In genomic region chr13:110888390-110888789, GRCh38 we compare ENCODE assay signal across 26 cellular contexts. TPM values are rescaled to one million over a fixed set of nuclear protein-coding genes. Genes with fewer than 3 reads are reported as not detected.
A peak's percentile ranks its signal among the peaks of the same experiment; 100 is the strongest.
DNase-seq lines count a peak whose midpoint lies in the region; ATAC-seq and TF ChIP-seq lines count a peak whose summit lies in the region.
"Had no signal": no experiment of that assay in that cellular context is flagged by ENCODE, and none has a peak within 500 bp of the region (broad histone marks: within the 10 kb centered on the region; RNA-seq: fewer than 3 reads in every experiment).

No MANE protein-coding gene starts in this region.

- TF ChIP-seq CTCF in GM23338 (conservative IDR thresholded peaks at IDR 0.05; ENCODE audit: low read depth in 2 of 2): no peak
- TF ChIP-seq CTCF in mesothelial cell of epicardium (IDR thresholded peaks at IDR 0.05; ENCODE audit: unreplicated experiment): no peak

- H3K4me3 Mint-ChIP-seq in GM23338 (no peak overlapping the region), mesothelial cell of epicardium (no peak overlapping the region)
- H3K4me3 Mint-ChIP-seq in stimulated activated memory B cell treated with anti-CD40 and anti-IgM and Interleukin-4, amounts not matched to agents 10 μg/mL and 1 μg/mL and 100 μg/mL, for 72 hours: no peak overlapping the region
- H3K4me3 Mint-ChIP-seq: CD4-positive, alpha-beta T cell; naive thymus-derived CD8-positive, alpha-beta T cell; T-cell had no signal

- H3K36me3 Mint-ChIP-seq in GM23338 (ENCODE audit: low read depth): peaks cover 19% of the 10 kb centered on the region
- peaks cover 11% of the 10 kb centered on the region for H3K36me3 Mint-ChIP-seq in mesothelial cell of epicardium
- peaks cover 11% of the 10 kb centered on the region for H3K36me3 Mint-ChIP-seq in stimulated activated memory B cell treated with anti-CD40 and anti-IgM and Interleukin-4, amounts not matched to agents 10 μg/mL and 1 μg/mL and 100 μg/mL, for 72 hours

- no peaks in the 10 kb centered on the region; the same call in 1 of the 2 replicates for H3K79me2 ChIP-seq in GM23338 (replicated peaks; ENCODE audit: insufficient read depth)

- no peak for DNase-seq in GM23338 (ENCODE audit: low spot score)
- no peak for DNase-seq in adipocyte (ENCODE audit: low read depth)
- DNase-seq in mesothelial cell of epicardium (ENCODE audit: low spot score in 2 of 2, unreplicated experiment in 2 of 2): no peak
- DNase-seq: activated CD4-positive, alpha-beta T cell treated with anti-CD3 and anti-CD28 coated beads, Interleukin-2, amount 50 U/mL, for 1 hour; activated CD8-positive, alpha-beta memory T cell treated with anti-CD3 and anti-CD28 coated beads, Interleukin-2, amount 50 U/mL, for 4 hours; amniotic stem cell; CD4-positive, alpha-beta T cell; DMS153; erythroblast; foreskin melanocyte; GDM1; Karpas-422; naive thymus-derived CD8-positive, alpha-beta T cell; NCI-H1930; NCI-H226; NCI-H82; PC-3; SIG-M5; stimulated activated CD4-positive, alpha-beta T cell treated with anti-CD3 and anti-CD28 coated beads, Interleukin-12 subunit alpha, Interleukin-12 subunit beta, amount 100 ng/mL, for 4 hours; T-cell had no signal

- H3K27me3 ChIP-seq in GM23338 (ENCODE audit: insufficient read depth): no peaks in the 10 kb centered on the region
- no peaks in the 10 kb centered on the region for H3K27me3 ChIP-seq in adipocyte (replicated peaks; ENCODE audit: control insufficient read depth, insufficient read depth, low read length)
- no peaks in the 10 kb centered on the region for H3K27me3 ChIP-seq in skeletal muscle tissue (ENCODE audit: control insufficient read depth in 3 of 3, insufficient read depth in 3 of 3, low read length in 3 of 3)
- H3K27me3 ChIP-seq: suprapubic skin had no signal

- peaks cover 13% of the 10 kb centered on the region; the same call in 1 of the 2 replicates for H4K20me1 ChIP-seq in GM23338 (replicated peaks; ENCODE audit: insufficient read depth)

- H3K9me2 ChIP-seq in GM23338 (ENCODE audit: insufficient read depth): no peaks in the 10 kb centered on the region

- H3K27ac ChIP-seq in GM23338 (ENCODE audit: low read depth) (peak overlapping the region; percentile 78), skeletal muscle tissue (ENCODE audit: low read depth, low read length) (peak overlapping the region; percentile 21)
- H3K27ac ChIP-seq: suprapubic skin had no signal

- H3K4me3 ChIP-seq in GM23338: no peak overlapping the region
- H3K4me3 ChIP-seq in adipocyte (ENCODE audit: low read length): no peak overlapping the region
- H3K4me3 ChIP-seq in skeletal muscle tissue (ENCODE audit: low read length in 3 of 3): no peak overlapping the region
- H3K4me3 ChIP-seq: suprapubic skin had no signal

- H3K9me3 Mint-ChIP-seq in GM23338: no peaks in the 10 kb centered on the region; the same call in 2 of the 3 replicates
- no peaks in the 10 kb centered on the region for H3K9me3 Mint-ChIP-seq in mesothelial cell of epicardium
- H3K9me3 Mint-ChIP-seq in stimulated activated memory B cell treated with anti-CD40 and anti-IgM and Interleukin-4, amounts not matched to agents 10 μg/mL and 1 μg/mL and 100 μg/mL, for 72 hours: no peaks in the 10 kb centered on the region
- H3K9me3 Mint-ChIP-seq: activated T-helper 2 cell treated with anti-CD3 and anti-CD28 coated beads, Interferon-gamma antibody, Interleukin-2, Interleukin-4, amounts not matched to agents 10 μg/mL and 5 μg/mL and 100 μg/mL, durations not matched to agents 14 hours and 24 hours and 36 hours; CD4-positive, alpha-beta T cell; naive thymus-derived CD8-positive, alpha-beta T cell; T-cell had no signal

- ATAC-seq in GM23338: no peak
- no peak for ATAC-seq in HG03565 (IDR thresholded peaks at IDR 0.05; ENCODE audit: unreplicated experiment)
- ATAC-seq in HG02973 (IDR thresholded peaks at IDR 0.05; ENCODE audit: unreplicated experiment): no peak
- ATAC-seq in stimulated activated memory B cell treated with anti-CD40 and anti-IgM and Interleukin-4, amounts not matched to agents 10 μg/mL and 1 μg/mL and 100 μg/mL, for 72 hours: no peak
- ATAC-seq: naive thymus-derived CD8-positive, alpha-beta T cell; T-cell had no signal

- H2AFZ ChIP-seq in GM23338: no peak overlapping the region

- H3F3A ChIP-seq in GM23338 (replicated peaks; ENCODE audit: low read depth): peaks cover 11% of the 10 kb centered on the region; the same call in 1 of the 2 replicates

- H3K27ac Mint-ChIP-seq in GM23338 (peak overlapping the region; percentile 88), mesothelial cell of epicardium (peak overlapping the region; percentile 83)
- H3K27ac Mint-ChIP-seq in stimulated activated memory B cell treated with anti-CD40 and anti-IgM and Interleukin-4, amounts not matched to agents 10 μg/mL and 1 μg/mL and 100 μg/mL, for 72 hours: no peak overlapping the region
- H3K27ac Mint-ChIP-seq: activated T-helper 2 cell treated with anti-CD3 and anti-CD28 coated beads, Interferon-gamma antibody, Interleukin-2, Interleukin-4, amounts not matched to agents 10 μg/mL and 5 μg/mL and 100 μg/mL, durations not matched to agents 14 hours and 24 hours and 36 hours; CD4-positive, alpha-beta T cell had no signal

- H3K27me3 Mint-ChIP-seq in GM23338 (ENCODE audit: insufficient read depth, low read depth, poor library complexity): peaks cover 13% of the 10 kb centered on the region
- no peaks in the 10 kb centered on the region for H3K27me3 Mint-ChIP-seq in mesothelial cell of epicardium (ENCODE audit: low read depth)
- H3K27me3 Mint-ChIP-seq in stimulated activated memory B cell treated with anti-CD40 and anti-IgM and Interleukin-4, amounts not matched to agents 10 μg/mL and 1 μg/mL and 100 μg/mL, for 72 hours: no peaks in the 10 kb centered on the region
- H3K27me3 Mint-ChIP-seq: CD4-positive, alpha-beta T cell; naive thymus-derived CD8-positive, alpha-beta T cell; T-cell had no signal

- peaks cover 4% of the 10 kb centered on the region for H3K36me3 ChIP-seq in GM23338 (ENCODE audit: insufficient read depth)
- peaks cover 11% of the 10 kb centered on the region for H3K36me3 ChIP-seq in adipocyte (ENCODE audit: control insufficient read depth, insufficient read depth, low read length, severe bottlenecking)
- H3K36me3 ChIP-seq in skeletal muscle tissue (ENCODE audit: control insufficient read depth in 3 of 3, insufficient read depth in 3 of 3, low read length in 3 of 3): peaks cover 6 to 8% (median 7%) of the 10 kb centered on the region in 3 donors

- peaks cover 31% of the 10 kb centered on the region for H3K4me1 ChIP-seq in GM23338 (ENCODE audit: insufficient read depth)
- H3K4me1 ChIP-seq in adipocyte (ENCODE audit: control insufficient read depth, insufficient read depth, low read length): peaks cover 35% of the 10 kb centered on the region
- peaks cover 18 to 26% (median 23%) of the 10 kb centered on the region in 3 donors for H3K4me1 ChIP-seq in skeletal muscle tissue (ENCODE audit: control insufficient read depth in 3 of 3, insufficient read depth in 3 of 3, low read length in 3 of 3)

- H3K9me3 ChIP-seq in adipocyte (ENCODE audit: control insufficient read depth, low read length) (no peaks in the 10 kb centered on the region), skeletal muscle tissue (ENCODE audit: control insufficient read depth in 3 of 3, low read length in 3 of 3) (no peaks in the 10 kb centered on the region)
- H3K9me3 ChIP-seq: suprapubic skin had no signal

- H3K4me2 ChIP-seq in GM23338: no peak overlapping the region

- peaks cover 48% of the 10 kb centered on the region for H3K4me1 Mint-ChIP-seq in GM23338
- peaks cover 23% of the 10 kb centered on the region for H3K4me1 Mint-ChIP-seq in mesothelial cell of epicardium
- H3K4me1 Mint-ChIP-seq in stimulated activated memory B cell treated with anti-CD40 and anti-IgM and Interleukin-4, amounts not matched to agents 10 μg/mL and 1 μg/mL and 100 μg/mL, for 72 hours: peaks cover 10% of the 10 kb centered on the region

- H3K9ac ChIP-seq in adipocyte (ENCODE audit: low read length) (peak overlapping the region; percentile 25), skeletal muscle tissue (ENCODE audit: low read depth in 1 of 3, low read length in 3 of 3) (no peak overlapping the region)

TF ChIP-seq in GM23338, 12 proteins besides CTCF, POLR2A, EP300 and RAD21 (continues in another document):
- TF ChIP-seq ZNF331 (CRISPR knock-in tag; IDR thresholded peaks at IDR 0.05; ENCODE audit: low read depth) (no peak), EZH2 (IDR thresholded peaks at IDR 0.05; ENCODE audit: low read depth, unreplicated experiment) (no peak), CREB1 (CRISPR knock-in tag; IDR thresholded peaks at IDR 0.05; ENCODE audit: low read depth) (no peak), POLR2AphosphoS5 (IDR thresholded peaks at IDR 0.05; ENCODE audit: low read depth) (no peak)
- TF ChIP-seq, protein P1, sequence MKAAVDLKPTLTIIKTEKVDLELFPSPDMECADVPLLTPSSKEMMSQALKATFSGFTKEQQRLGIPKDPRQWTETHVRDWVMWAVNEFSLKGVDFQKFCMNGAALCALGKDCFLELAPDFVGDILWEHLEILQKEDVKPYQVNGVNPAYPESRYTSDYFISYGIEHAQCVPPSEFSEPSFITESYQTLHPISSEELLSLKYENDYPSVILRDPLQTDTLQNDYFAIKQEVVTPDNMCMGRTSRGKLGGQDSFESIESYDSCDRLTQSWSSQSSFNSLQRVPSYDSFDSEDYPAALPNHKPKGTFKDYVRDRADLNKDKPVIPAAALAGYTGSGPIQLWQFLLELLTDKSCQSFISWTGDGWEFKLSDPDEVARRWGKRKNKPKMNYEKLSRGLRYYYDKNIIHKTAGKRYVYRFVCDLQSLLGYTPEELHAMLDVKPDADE (IDR thresholded peaks at IDR 0.05): no peak

RNA-seq across cellular contexts. Expression of gene ANKRD10, which starts 26.5 kb away (rescaled TPM):
- total RNA-seq in GM23338 (2014; rRNA removed; shearing (Covaris generic)): 224 and 250 TPM in 2 replicates
- polyA plus RNA-seq in GM23338 (2016; fragmentation: Nextera tagmentation; extraction: Ambion mirVana): 210 and 277 TPM in 2 replicates
- total RNA-seq in mesothelial cell of epicardium (235 to 258 TPM (median 256 TPM) in 3 replicates), skeletal muscle tissue (132 TPM)
